ENCODE assay signal across 8 cellular contexts in the genomic region with DNA sequence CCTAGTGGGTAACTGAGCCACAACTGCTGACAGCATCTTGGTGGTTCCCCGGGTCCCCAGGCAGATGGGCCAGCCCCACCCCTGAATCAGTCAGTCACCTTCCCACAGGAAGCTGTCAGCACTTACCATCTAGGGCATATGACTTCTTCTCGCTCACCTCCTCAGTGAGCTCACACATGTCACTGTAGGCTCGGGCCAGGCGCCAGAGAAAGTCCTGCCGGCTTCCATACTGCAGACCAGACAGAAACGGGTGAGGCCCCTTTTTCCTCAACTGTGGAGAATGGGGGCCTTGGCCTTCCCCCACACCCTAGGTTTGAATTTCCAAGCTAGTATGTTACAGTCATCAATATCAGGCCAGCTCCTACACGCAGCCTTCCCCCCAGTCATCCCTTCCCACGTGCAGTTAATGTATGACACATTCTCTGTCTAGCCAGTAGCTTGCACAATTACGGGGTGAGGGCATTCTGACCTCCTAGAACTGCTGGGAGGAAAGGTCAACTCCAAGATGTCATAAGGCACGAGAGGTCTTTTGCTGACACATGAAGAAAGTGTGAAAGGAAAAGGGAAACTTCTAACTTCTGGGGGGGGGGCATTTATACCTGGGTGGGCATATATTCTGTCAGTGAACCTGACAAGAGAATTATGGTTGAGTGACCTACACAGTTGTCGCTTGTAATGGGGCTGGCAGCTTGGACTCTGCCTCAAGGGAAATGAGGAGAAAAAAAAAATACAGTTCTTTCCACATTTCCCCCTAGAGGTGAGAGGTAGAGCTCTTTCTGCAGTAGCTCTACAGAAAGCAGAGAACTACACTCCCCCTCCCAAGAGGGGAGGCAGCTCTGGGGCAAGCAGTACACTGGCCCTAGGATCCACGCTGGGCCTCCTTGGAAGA. TPM values are rescaled to one million over a fixed set of nuclear protein-coding genes. Genes with fewer than 3 reads are reported as not detected.
A peak's percentile ranks its signal among the peaks of the same experiment; 100 is the strongest.
DNase-seq lines count a peak whose midpoint lies in the region; ATAC-seq and FAIRE-seq lines count a peak whose summit lies in the region.

No MANE protein-coding gene starts in this region.

- peak overlapping the region; percentile 85 to 87 for H3K27ac Mint-ChIP-seq in natural killer cell treated with Interleukin-12 subunit alpha and Interleukin-12 subunit beta and Interleukin-15 and Interleukin-18, amount 100 ng/mL, for 72 hours

- H3K9me3 Mint-ChIP-seq in natural killer cell treated with Interleukin-12 subunit alpha and Interleukin-12 subunit beta and Interleukin-15 and Interleukin-18, amount 100 ng/mL, for 72 hours, result no peaks in the 10 kb centered on the region

- peaks cover 31% of the 10 kb centered on the region for H3K4me1 ChIP-seq in adipocyte (ENCODE audit: control insufficient read depth, insufficient read depth, low read length)

- no peaks in the 10 kb centered on the region for H3K36me3 Mint-ChIP-seq in natural killer cell treated with Interleukin-12 subunit alpha and Interleukin-12 subunit beta and Interleukin-15 and Interleukin-18, amount 100 ng/mL, for 72 hours

- FAIRE-seq in RCC 7860 (lab: Jason Lieb, UNC), result no peak

- H3K4me1 Mint-ChIP-seq in natural killer cell treated with Interleukin-12 subunit alpha and Interleukin-12 subunit beta and Interleukin-15 and Interleukin-18, amount 100 ng/mL, for 72 hours (ENCODE audit: low read depth in 2 of 2), result peaks cover 37 to 53% of the 10 kb centered on the region in 2 donors

- peaks cover 39% of the 10 kb centered on the region for H3K36me3 ChIP-seq in adipocyte (ENCODE audit: control insufficient read depth, insufficient read depth, low read length, severe bottlenecking)

- H3K9ac ChIP-seq in adipocyte (ENCODE audit: low read length), result no peak overlapping the region

- H3K4me3 ChIP-seq in adipocyte (ENCODE audit: low read length), result no peak overlapping the region

- H3K27me3 Mint-ChIP-seq in natural killer cell treated with Interleukin-12 subunit alpha and Interleukin-12 subunit beta and Interleukin-15 and Interleukin-18, amount 100 ng/mL, for 72 hours, result no peaks in the 10 kb centered on the region

- DNase-seq in ELR (ENCODE audit: low read depth), result peak; percentile 90
- DNase-seq in RCC 7860 (ENCODE audit: low spot score), result peak; percentile 74
- peak; percentile 19 for DNase-seq in adipocyte (ENCODE audit: low read depth)
- peak; percentile 85 for DNase-seq in natural killer cell treated with Interleukin-12 subunit alpha and Interleukin-12 subunit beta and Interleukin-15 and Interleukin-18, amount 100 ng/mL, for 72 hours (ENCODE audit: low spot score)
- DNase-seq in COLO829 (ENCODE audit: low spot score), result no peak
- DNase-seq in DMS79 treated with DMSO at 0.1 percent for 48 hours (lab: John Stamatoyannopoulos, UW), result no peak
- DNase-seq in HuH-7 (ENCODE audit: low spot score), result no peak

- H3K9me3 ChIP-seq in adipocyte (ENCODE audit: control insufficient read depth, low read length), result no peaks in the 10 kb centered on the region

- no peaks in the 10 kb centered on the region for H3K27me3 ChIP-seq in adipocyte (replicated peaks; ENCODE audit: control insufficient read depth, insufficient read depth, low read length)

- peak overlapping the region; percentile 53 for H3K4me3 Mint-ChIP-seq in natural killer cell treated with Interleukin-12 subunit alpha and Interleukin-12 subunit beta and Interleukin-15 and Interleukin-18, amount 100 ng/mL, for 72 hours

- ATAC-seq in natural killer cell treated with Interleukin-12 subunit alpha and Interleukin-12 subunit beta and Interleukin-15 and Interleukin-18, amount 100 ng/mL, for 72 hours, result peak; percentile 94 to 97
- no peak for ATAC-seq in HG03159 (IDR thresholded peaks at IDR 0.05; ENCODE audit: unreplicated experiment)

RNA-seq across cellular contexts. Expression of a gene that starts 10.9 kb away (rescaled TPM):
- total RNA-seq in natural killer cell treated with Interleukin-12 subunit alpha and Interleukin-12 subunit beta and Interleukin-15 and Interleukin-18, amount 100 ng/mL, for 72 hours, result 10 to 100 TPM; 35.9 to 72.6 TPM

RNA-seq across cellular contexts. Expression of a gene that starts 19.7 kb away (rescaled TPM):
- total RNA-seq in natural killer cell treated with Interleukin-12 subunit alpha and Interleukin-12 subunit beta and Interleukin-15 and Interleukin-18, amount 100 ng/mL, for 72 hours, result 10 to 100 TPM in 1 of 2 donors, 1 to 10 TPM in 1; 9.1 to 14.4 TPM

RNA-seq across cellular contexts. Expression of a gene that starts 25.6 kb away (rescaled TPM):
- under 1 TPM; 0.12 to 0.22 TPM for total RNA-seq in natural killer cell treated with Interleukin-12 subunit alpha and Interleukin-12 subunit beta and Interleukin-15 and Interleukin-18, amount 100 ng/mL, for 72 hours

RNA-seq across cellular contexts. Expression of a gene that starts 49.2 kb away (rescaled TPM):
- total RNA-seq in natural killer cell treated with Interleukin-12 subunit alpha and Interleukin-12 subunit beta and Interleukin-15 and Interleukin-18, amount 100 ng/mL, for 72 hours, result 10 to 100 TPM; 36.2 to 59.6 TPM

Comparison
In these comparisons a context has a peak if more than half of its experiments do, and no peak if none do; other contexts are left out.
1. DNase-seq: peak in ELR (single experiment), RCC 7860 (single experiment), adipocyte (single experiment) and natural killer cell treated with Interleukin-12 subunit alpha and Interleukin-12 subunit beta and Interleukin-15 and Interleukin-18, amount 100 ng/mL, for 72 hours (single experiment); none in COLO829 (single experiment), DMS79 treated with DMSO at 0.1 percent for 48 hours (single experiment) and HuH-7 (single experiment).